Comparison of ENCODE assay signal across 12 cellular contexts in the genomic region with DNA sequence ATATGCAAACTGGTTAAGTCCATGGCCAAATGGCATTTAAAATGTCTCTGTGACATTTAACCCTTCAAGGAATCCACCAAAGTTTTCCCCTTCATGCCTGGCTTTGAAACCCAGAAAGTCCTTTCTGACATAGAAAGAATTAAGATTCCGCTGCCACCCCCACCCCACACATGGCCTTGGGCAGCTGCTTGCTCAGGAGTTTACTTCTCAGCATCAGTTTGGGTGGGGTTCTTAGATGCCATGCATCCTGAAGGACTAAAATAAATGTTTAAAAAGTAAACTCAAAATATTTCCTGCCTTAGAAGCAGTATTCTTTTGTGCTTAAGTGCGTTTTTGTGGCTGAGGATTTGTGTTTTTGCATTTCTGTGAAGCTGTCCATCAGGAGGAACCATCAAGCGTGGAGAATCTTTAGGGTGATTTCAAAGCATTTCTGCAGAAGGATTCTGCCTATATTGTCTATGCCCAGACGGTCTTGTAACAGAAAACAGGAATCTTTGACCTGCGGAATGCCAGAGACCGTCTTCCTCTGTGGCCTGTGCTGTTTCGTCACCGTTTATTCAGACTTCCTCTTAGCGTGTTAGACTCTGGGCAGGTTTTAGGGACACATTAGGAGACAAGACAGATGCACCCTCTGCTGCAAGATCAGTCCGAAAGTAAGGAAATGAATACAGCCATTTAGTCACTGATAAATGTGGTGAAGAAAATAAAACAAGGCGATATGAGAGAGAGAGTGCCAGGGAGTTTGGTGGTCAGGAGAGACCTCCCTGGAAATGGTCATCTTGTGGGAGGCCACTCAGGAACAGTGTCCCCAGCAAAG. TPM values are rescaled to one million over a fixed set of nuclear protein-coding genes. Genes with fewer than 3 reads are reported as not detected.
A peak's percentile ranks its signal among the peaks of the same experiment; 100 is the strongest.
DNase-seq lines count a peak whose midpoint lies in the region; ATAC-seq and TF ChIP-seq lines count a peak whose summit lies in the region.
"Had no signal": no experiment of that assay in that cellular context is flagged by ENCODE, and none has a peak within 500 bp of the region (broad histone marks: within the 10 kb centered on the region; RNA-seq: fewer than 3 reads in every experiment).

No MANE protein-coding gene starts in this region.

- H3K9me2 ChIP-seq in Loucy (replicated peaks; ENCODE audit: low read depth, low read length), result no peaks in the 10 kb centered on the region

- TF ChIP-seq EP300 in stomach (IDR thresholded peaks at IDR 0.05), result no peak

- H2AFZ ChIP-seq in Loucy (ENCODE audit: low read length), result no peak overlapping the region

- H3K4me2 ChIP-seq in Loucy (ENCODE audit: low read depth, low read length, poor library complexity, severe bottlenecking), result peak overlapping the region; percentile 84

- TF ChIP-seq POLR2A in stomach (IDR thresholded peaks at IDR 0.05), result no peak

- WGBS in stomach, 5 donors, result 64 to 69% (median 67%) methylated on average over 11 of the region's 11 CpGs

- no peaks in the 10 kb centered on the region for H3K36me3 ChIP-seq in Loucy (ENCODE audit: insufficient read depth, low read length)
- peaks cover 0 to 3% (median 0%) of the 10 kb centered on the region in 4 donors for H3K36me3 ChIP-seq in stomach
- H3K36me3 ChIP-seq: gastroesophageal sphincter had no signal

- H3K27ac ChIP-seq in stomach, result peak overlapping the region in 3 of 5 donors; percentile 6 to 27 (median 8)

- DNase-seq in left colon, result peak in 1 of 2 donors; percentile 16
- no peak for DNase-seq in stomach
- DNase-seq in UCSD-AML1 (lab: John Stamatoyannopoulos, UW; ENCODE audit: unreplicated experiment), result no peak
- no peak for DNase-seq in HUDEP-2 (lab: John Stamatoyannopoulos, UW; ENCODE audit: unreplicated experiment in 76 of 76)
- no peak for DNase-seq in nucleus accumbens (lab: John Stamatoyannopoulos, UW)
- DNase-seq: activated CD4-positive, alpha-beta T cell treated with anti-CD3 and anti-CD28 coated beads, Interleukin-2, amount 50 U/mL, for 48 hours; activated naive CD8-positive, alpha-beta T cell treated with anti-CD3 and anti-CD28 coated beads for 36 hours; NCI-H526 had no signal

- H3K27me3 ChIP-seq in Loucy (ENCODE audit: insufficient read depth, low read length, poor library complexity, severe bottlenecking) (no peaks in the 10 kb centered on the region), stomach (no peaks in the 10 kb centered on the region)
- H3K27me3 ChIP-seq: gastroesophageal sphincter had no signal

- H4K20me1 ChIP-seq in Loucy (ENCODE audit: insufficient read depth, low read length, poor library complexity, severe bottlenecking), result no peaks in the 10 kb centered on the region

- H3K9ac ChIP-seq in Loucy (ENCODE audit: low read depth, low read length, poor library complexity, severe bottlenecking), result peak overlapping the region; percentile 5

- H3K79me2 ChIP-seq in Loucy (ENCODE audit: insufficient read depth, low read length), result peaks cover 74% of the 10 kb centered on the region

- TF ChIP-seq CTCF in Loucy (conservative IDR thresholded peaks at IDR 0.05; ENCODE audit: low read length) (no peak), stomach (IDR thresholded peaks at IDR 0.05) (no peak)

- ATAC-seq in GM21423 (IDR thresholded peaks at IDR 0.05; ENCODE audit: unreplicated experiment) (peak; percentile 22), left colon (peak; percentile 32), GM19351 (IDR thresholded peaks at IDR 0.05; ENCODE audit: unreplicated experiment) (no peak)
- ATAC-seq: gastroesophageal sphincter had no signal

- H3K9me3 ChIP-seq in Loucy (ENCODE audit: insufficient read depth, low read depth, low read length) (no peaks in the 10 kb centered on the region), stomach (no peaks in the 10 kb centered on the region)
- H3K9me3 ChIP-seq: gastroesophageal sphincter had no signal

- H3K4me1 ChIP-seq in Loucy (ENCODE audit: insufficient read depth, low read length, poor library complexity, severe bottlenecking), result peaks cover 57% of the 10 kb centered on the region
- H3K4me1 ChIP-seq in stomach, result peaks cover 31 to 62% (median 57%) of the 10 kb centered on the region in 4 donors

- no peak overlapping the region for H3K4me3 ChIP-seq in Loucy (ENCODE audit: low read length, poor library complexity, severe bottlenecking)
- no peak overlapping the region for H3K4me3 ChIP-seq in stomach
- H3K4me3 ChIP-seq: gastroesophageal sphincter had no signal

- H3F3A ChIP-seq in Loucy (ENCODE audit: low read depth), result no peaks in the 10 kb centered on the region

- intact Hi-C loops in left colon (cut with DNase I, micrococcal nuclease) (no loop called here), stomach (cut with DNase I; ENCODE audit: low total_unique reads) (no loop called here)

RNA-seq across cellular contexts. Expression of a gene that starts 6.2 kb away (rescaled TPM):
- total RNA-seq in left colon (10 to 100 TPM; 26.5 to 29.5 TPM), stomach (100 to 1,000 TPM in 1 of 5 donors, 10 to 100 TPM in 4; 15.6 to 338 (median 31.2) TPM)
- polyA plus RNA-seq in stomach, result 10 to 100 TPM; 33.9 to 43.7 (median 35.7) TPM
